Comparison of ENCODE assay signal across 1 cellular context in the genomic region with DNA sequence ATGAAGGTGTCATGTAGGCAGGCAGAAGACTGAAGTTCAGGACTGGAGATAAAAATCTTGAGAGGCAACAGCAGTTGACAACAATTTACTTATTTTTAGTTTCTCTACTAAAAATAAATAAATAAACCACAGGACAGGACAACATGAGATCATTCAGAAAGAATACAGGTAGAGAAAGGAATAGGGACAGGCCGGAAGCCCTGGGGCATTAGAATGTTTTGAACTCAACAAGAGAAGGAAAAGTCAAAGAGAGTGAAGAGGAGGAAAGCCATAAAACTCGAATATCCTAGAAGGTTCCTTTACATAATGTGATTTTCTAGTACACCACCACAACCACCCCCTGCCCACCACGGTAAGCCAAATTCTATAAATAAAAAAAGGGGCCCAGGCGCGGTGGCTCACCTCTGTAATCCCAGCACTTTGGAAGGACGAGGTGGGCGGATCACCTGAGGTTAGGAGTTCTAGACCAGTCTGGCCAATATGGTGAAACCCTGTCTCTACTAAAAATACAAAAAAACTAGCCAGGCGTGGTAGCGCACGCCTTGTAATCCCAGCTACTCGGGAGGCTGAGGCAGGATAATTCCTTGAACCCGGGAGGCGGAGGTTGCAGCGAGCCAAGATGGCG.
TF ChIP-seq lines count a peak whose summit lies in the region.

No MANE protein-coding gene starts in this region.

TF ChIP-seq in GM12878, 131 proteins besides CTCF, POLR2A, EP300 and RAD21:
- TF ChIP-seq, protein P1, sequence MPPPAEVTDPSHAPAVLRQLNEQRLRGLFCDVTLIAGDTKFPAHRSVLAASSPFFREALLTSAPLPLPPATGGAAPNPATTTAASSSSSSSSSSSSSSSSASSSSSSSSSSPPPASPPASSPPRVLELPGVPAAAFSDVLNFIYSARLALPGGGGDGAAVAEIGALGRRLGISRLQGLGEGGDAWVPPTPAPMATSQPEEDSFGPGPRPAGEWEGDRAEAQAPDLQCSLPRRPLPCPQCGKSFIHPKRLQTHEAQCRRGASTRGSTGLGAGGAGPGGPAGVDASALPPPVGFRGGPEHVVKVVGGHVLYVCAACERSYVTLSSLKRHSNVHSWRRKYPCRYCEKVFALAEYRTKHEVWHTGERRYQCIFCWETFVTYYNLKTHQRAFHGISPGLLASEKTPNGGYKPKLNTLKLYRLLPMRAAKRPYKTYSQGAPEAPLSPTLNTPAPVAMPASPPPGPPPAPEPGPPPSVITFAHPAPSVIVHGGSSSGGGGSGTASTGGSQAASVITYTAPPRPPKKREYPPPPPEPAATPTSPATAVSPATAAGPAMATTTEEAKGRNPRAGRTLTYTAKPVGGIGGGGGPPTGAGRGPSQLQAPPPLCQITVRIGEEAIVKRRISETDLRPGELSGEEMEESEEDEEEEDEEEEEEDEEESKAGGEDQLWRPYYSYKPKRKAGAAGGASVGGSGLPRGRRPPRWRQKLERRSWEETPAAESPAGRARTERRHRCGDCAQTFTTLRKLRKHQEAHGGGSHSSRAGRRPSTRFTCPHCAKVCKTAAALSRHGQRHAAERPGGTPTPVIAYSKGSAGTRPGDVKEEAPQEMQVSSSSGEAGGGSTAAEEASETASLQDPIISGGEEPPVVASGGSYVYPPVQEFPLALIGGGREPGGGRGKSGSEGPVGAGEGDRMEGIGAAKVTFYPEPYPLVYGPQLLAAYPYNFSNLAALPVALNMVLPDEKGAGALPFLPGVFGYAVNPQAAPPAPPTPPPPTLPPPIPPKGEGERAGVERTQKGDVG (CRISPR knock-in tag; IDR thresholded peaks at IDR 0.05): no peak
- TF ChIP-seq ZNF274 (IDR thresholded peaks at IDR 0.05; ENCODE audit: insufficient read depth, insufficient read length) (no peak), RUNX3 (IDR thresholded peaks at IDR 0.05; ENCODE audit: low read length) (0 out of 2 replicates have a peak, but pooled peaks have one; percentile 8)
